In genomic region chrX:112800901-112801775, GRCh38 we compare ENCODE assay signal across 16 cellular contexts. TPM values are rescaled to one million over a fixed set of nuclear protein-coding genes. Genes with fewer than 3 reads are reported as not detected.
DNase-seq lines count a peak whose midpoint lies in the region; ATAC-seq lines count a peak whose summit lies in the region.
"Had no signal": no experiment of that assay in that cellular context is flagged by ENCODE, and none has a peak within 500 bp of the region (broad histone marks: within the 10 kb centered on the region; RNA-seq: fewer than 3 reads in every experiment).

No MANE protein-coding gene starts in this region.

- H2BK120ac ChIP-seq in trophoblast cell (ENCODE audit: insufficient read depth, low read length, poor library complexity), result no peak overlapping the region

- WGBS in trophoblast cell (ENCODE audit: extremely low coverage, insufficient coverage, insufficient read length), result no CpG with 5 or more reads among the region's 12 CpGs

- H2AK5ac ChIP-seq in trophoblast cell (ENCODE audit: low read length), result no peak overlapping the region

- H3K79me2 ChIP-seq in trophoblast cell (ENCODE audit: control insufficient read depth, insufficient read depth, low read length, poor library complexity), result no peaks in the 10 kb centered on the region

- H2AFZ ChIP-seq in trophoblast cell (ENCODE audit: insufficient read depth, low read length, poor library complexity), result no peak overlapping the region

- peak overlapping the region; percentile 60 for H2BK5ac ChIP-seq in trophoblast cell (ENCODE audit: low read depth, low read length, poor library complexity)

- H3K9ac ChIP-seq in trophoblast cell (ENCODE audit: low read length), result no peak overlapping the region

- no peak overlapping the region for H4K12ac ChIP-seq in trophoblast cell (ENCODE audit: low read depth, low read length)

- H3K9me3 ChIP-seq in trophoblast cell (ENCODE audit: insufficient read depth, low read depth, low read length), result no peaks in the 10 kb centered on the region
- H3K9me3 ChIP-seq: SJCRH30 had no signal

- H3K36me3 ChIP-seq in trophoblast cell (ENCODE audit: control insufficient read depth in 1 of 2, insufficient read depth in 2 of 2, low read length in 2 of 2), result peaks cover 9% of the 10 kb centered on the region in 2 experiments

- H4K91ac ChIP-seq in trophoblast cell (ENCODE audit: low read depth, low read length), result no peak overlapping the region

- H3K14ac ChIP-seq in trophoblast cell (ENCODE audit: low read length), result no peak overlapping the region

- H3K18ac ChIP-seq in trophoblast cell (ENCODE audit: low read length), result no peak overlapping the region

- DNase-seq in islet precursor cell (peak; percentile 99), trophoblast cell (peak; percentile 66 to 80), nucleus accumbens (lab: John Stamatoyannopoulos, UW) (no peak)
- DNase-seq: ACHN, EL, H7, NCI-H1417, NCI-H2029, NCI-H510A, NCI-H774, PC-3, SJCRH30 had no signal

- H3K4me3 ChIP-seq in trophoblast cell (ENCODE audit: low read depth, low read length), result no peak overlapping the region
- H3K4me3 ChIP-seq: SJCRH30 had no signal

- no peak overlapping the region for H3K4ac ChIP-seq in trophoblast cell (ENCODE audit: low read depth, low read length)

- H3K4me1 ChIP-seq in trophoblast cell (ENCODE audit: control insufficient read depth in 1 of 2, insufficient read depth in 2 of 2, low read length in 2 of 2), result peaks cover 6 to 10% of the 10 kb centered on the region in 2 experiments
- H3K4me1 ChIP-seq: SJCRH30 had no signal

- H3K27ac ChIP-seq in angular gyrus (ENCODE audit: low read depth, low read length) (peak overlapping the region; percentile 64), trophoblast cell (ENCODE audit: low read depth, low read length) (peak overlapping the region; percentile 72)
- H3K27ac ChIP-seq: SJCRH30 had no signal

- H3K23ac ChIP-seq in trophoblast cell (ENCODE audit: low read length), result no peak overlapping the region

- peak overlapping the region; percentile 20 for H3K4me2 ChIP-seq in trophoblast cell (ENCODE audit: low read length)

- H3K27me3 ChIP-seq in trophoblast cell (ENCODE audit: insufficient read depth, low read length), result no peaks in the 10 kb centered on the region
- H3K27me3 ChIP-seq: SJCRH30 had no signal

- H3K79me1 ChIP-seq in trophoblast cell (ENCODE audit: low read length), result peaks cover 8% of the 10 kb centered on the region

- ATAC-seq in HG03378 (IDR thresholded peaks at IDR 0.05; ENCODE audit: unreplicated experiment) (no peak), HG03571 (IDR thresholded peaks at IDR 0.05; ENCODE audit: unreplicated experiment) (no peak), HG03280 (IDR thresholded peaks at IDR 0.05; ENCODE audit: unreplicated experiment) (no peak)
- ATAC-seq: PC-3 had no signal

- no peak overlapping the region for H2BK12ac ChIP-seq in trophoblast cell (ENCODE audit: low read length)

- H4K8ac ChIP-seq in trophoblast cell (ENCODE audit: low read depth, low read length), result no peak overlapping the region

RNA-seq across cellular contexts. Expression of gene AMOT, which starts 39.5 kb away (rescaled TPM):
- polyA plus RNA-seq in trophoblast cell (2013), result 106 and 109 TPM in 2 replicates

Comparison
In these comparisons a context has a peak if more than half of its experiments do, and no peak if none do; other contexts are left out.
1. DNase-seq: peak in islet precursor cell (single experiment) and trophoblast cell (2 of 2); none in nucleus accumbens (0 of 56).